ENCODE assay signal across 37 cellular contexts in the genomic region with DNA sequence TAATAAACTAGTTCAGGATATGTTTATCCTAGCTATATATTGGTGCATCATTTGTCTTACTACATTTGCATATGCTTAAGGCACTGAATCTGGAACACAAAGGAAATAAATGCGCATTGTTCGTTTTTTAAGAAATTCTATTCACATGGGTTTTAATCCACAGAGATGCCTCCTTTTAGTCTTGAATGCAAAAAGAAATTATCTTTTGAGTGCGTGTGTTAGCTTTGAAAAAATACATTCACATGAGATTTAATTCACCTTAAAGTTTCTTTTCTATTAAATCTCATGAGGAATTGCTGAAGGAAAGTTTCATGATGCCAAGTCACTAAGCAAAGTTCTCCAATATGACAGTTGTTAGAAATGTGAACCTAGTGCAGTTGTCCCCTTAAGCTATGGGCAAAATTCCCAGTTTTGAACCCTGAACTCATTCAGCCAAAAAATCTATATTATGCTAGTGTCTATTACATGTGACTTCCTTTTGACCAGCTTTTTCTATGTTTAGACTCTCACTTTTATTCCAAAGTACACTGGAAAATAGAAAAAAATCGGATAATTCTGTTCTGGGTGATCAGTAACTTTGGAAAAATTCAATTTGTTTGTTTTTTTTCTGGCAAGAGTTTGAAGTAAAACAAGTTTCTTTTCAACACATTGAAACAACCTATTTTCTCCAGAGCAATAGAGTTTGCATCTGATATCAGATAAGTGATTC.
"Had no signal": no experiment of that assay in that cellular context is flagged by ENCODE, and none has a peak within 500 bp of the region (broad histone marks: within the 10 kb centered on the region; RNA-seq: fewer than 3 reads in every experiment).

No MANE protein-coding gene starts in this region.

- H3K9me3 ChIP-seq: adrenal gland, breast epithelium, esophagus muscularis mucosa, gastroesophageal sphincter, heart right ventricle had no signal

- ATAC-seq: activated CD4-positive, CD25-positive, alpha-beta regulatory T cell treated with anti-CD3 and anti-CD28 coated beads, Interleukin-2, amount 50 U/mL, for 24 hours; activated CD8-positive, alpha-beta T cell treated with anti-CD3 and anti-CD28 coated beads for 36 hours; activated naive CD8-positive, alpha-beta T cell treated with anti-CD3 and anti-CD28 coated beads, Interleukin-2, amount 50 U/mL, for 24 hours; effector memory CD8-positive, alpha-beta T cell; foreskin keratinocyte; gastroesophageal sphincter; heart right ventricle; T-cell had no signal

- H3K36me3 ChIP-seq: adrenal gland, breast epithelium, cardiac muscle cell, esophagus muscularis mucosa, gastroesophageal sphincter, heart right ventricle, WERI-Rb-1 had no signal

- H3K27me3 ChIP-seq: cardiac muscle cell, esophagus muscularis mucosa, foreskin keratinocyte, gastroesophageal sphincter, heart right ventricle had no signal

- H3K4me1 ChIP-seq: adrenal gland, breast epithelium, esophagus muscularis mucosa, gastroesophageal sphincter, heart right ventricle had no signal

- H3K27ac Mint-ChIP-seq: activated B cell treated with CpG ODN at 0.5 μM for 24 hours; activated CD8-positive, alpha-beta T cell treated with anti-CD3 and anti-CD28 coated beads for 36 hours; activated naive CD4-positive, alpha-beta T cell treated with anti-CD3 and anti-CD28 coated beads for 36 hours; activated naive CD4-positive, alpha-beta T cell treated with anti-CD3 and anti-CD28 coated beads, Interleukin-2, amount 50 U/mL, for 24 hours; activated naive CD8-positive, alpha-beta T cell treated with anti-CD3 and anti-CD28 coated beads for 36 hours; activated naive CD8-positive, alpha-beta T cell treated with anti-CD3 and anti-CD28 coated beads, Interleukin-2, amount 50 U/mL, for 24 hours; activated T-helper 1 cell treated with anti-CD3 and anti-CD28 coated beads, Interleukin-12 subunit alpha, Interleukin-12 subunit beta, Interleukin-2, Interleukin-4 antibody, amounts not matched to agents 30 ng/mL and 10 ng/mL and 1 ng/mL, durations not matched to agents 14 hours and 24 hours and 36 hours; activated T-helper 2 cell treated with anti-CD3 and anti-CD28 coated beads, Interferon-gamma antibody, Interleukin-2, Interleukin-4, amounts not matched to agents 10 μg/mL and 5 μg/mL and 100 μg/mL, durations not matched to agents 14 hours and 24 hours and 36 hours; brain; effector memory CD8-positive, alpha-beta T cell; T-cell; T-helper 1 cell treated with Interleukin-12 subunit alpha and Interleukin-12 subunit beta and Interleukin-4 antibody, amounts not matched to agents 30 μg/mL and 1 μg/mL, for 36 hours had no signal

- DNase-seq: activated B cell treated with CpG ODN at 0.5 μM for 24 hours; activated CD4-positive, alpha-beta T cell treated with anti-CD3 and anti-CD28 coated beads for 48 hours; activated CD4-positive, alpha-beta T cell treated with anti-CD3 and anti-CD28 coated beads, Interleukin-2, amount 50 U/mL, for 1 hour; activated CD4-positive, alpha-beta T cell treated with anti-CD3 and anti-CD28 coated beads, Interleukin-2, amount 50 U/mL, for 48 hours; activated CD8-positive, alpha-beta memory T cell treated with anti-CD3 and anti-CD28 coated beads for 24 hours; activated CD8-positive, alpha-beta T cell treated with anti-CD3 and anti-CD28 coated beads for 36 hours; activated effector memory CD4-positive, alpha-beta T cell treated with anti-CD3 and anti-CD28 coated beads, Interleukin-2, amount 50 U/mL, for 16 hours; activated naive CD4-positive, alpha-beta T cell treated with anti-CD3 and anti-CD28 coated beads for 36 hours; activated naive CD8-positive, alpha-beta T cell treated with anti-CD3 and anti-CD28 coated beads for 36 hours; activated naive CD8-positive, alpha-beta T cell treated with anti-CD3 and anti-CD28 coated beads, Interleukin-2, amount 50 U/mL, for 24 hours; activated T-cell treated with anti-CD3 and anti-CD28 coated beads, Interleukin-2, amount 50 U/mL, for 1 hour; activated T-cell treated with anti-CD3 and anti-CD28 coated beads, Interleukin-2, amount 50 U/mL, for 48 hours; adrenal gland; amygdala; aorta; central memory CD4-positive, alpha-beta T cell; cerebellar nuclear complex; cortex of kidney; dermis blood vessel endothelial cell; effector CD4-positive, alpha-beta T cell; effector memory CD8-positive, alpha-beta T cell; erythroblast; foreskin keratinocyte; heart right ventricle; T-cell; T1000; WERI-Rb-1 had no signal

- H3K27me3 Mint-ChIP-seq: activated B cell treated with CpG ODN at 0.5 μM for 24 hours; activated CD8-positive, alpha-beta T cell treated with anti-CD3 and anti-CD28 coated beads for 36 hours; activated naive CD4-positive, alpha-beta T cell treated with anti-CD3 and anti-CD28 coated beads, Interleukin-2, amount 50 U/mL, for 24 hours; activated naive CD8-positive, alpha-beta T cell treated with anti-CD3 and anti-CD28 coated beads for 36 hours; activated naive CD8-positive, alpha-beta T cell treated with anti-CD3 and anti-CD28 coated beads, Interleukin-2, amount 50 U/mL, for 24 hours; effector memory CD8-positive, alpha-beta T cell had no signal

- H3K36me3 Mint-ChIP-seq: activated naive CD4-positive, alpha-beta T cell treated with anti-CD3 and anti-CD28 coated beads, Interleukin-2, amount 50 U/mL, for 24 hours; activated naive CD8-positive, alpha-beta T cell treated with anti-CD3 and anti-CD28 coated beads for 36 hours; brain; T-cell had no signal

- H3K9me3 Mint-ChIP-seq: activated B cell treated with CpG ODN at 0.5 μM for 24 hours; activated CD8-positive, alpha-beta T cell treated with anti-CD3 and anti-CD28 coated beads for 36 hours; activated naive CD4-positive, alpha-beta T cell treated with anti-CD3 and anti-CD28 coated beads for 36 hours; activated naive CD4-positive, alpha-beta T cell treated with anti-CD3 and anti-CD28 coated beads, Interleukin-2, amount 50 U/mL, for 24 hours; activated naive CD8-positive, alpha-beta T cell treated with anti-CD3 and anti-CD28 coated beads for 36 hours; activated naive CD8-positive, alpha-beta T cell treated with anti-CD3 and anti-CD28 coated beads, Interleukin-2, amount 50 U/mL, for 24 hours; activated T-helper 1 cell treated with anti-CD3 and anti-CD28 coated beads, Interleukin-12 subunit alpha, Interleukin-12 subunit beta, Interleukin-2, Interleukin-4 antibody, amounts not matched to agents 30 ng/mL and 10 ng/mL and 1 ng/mL, durations not matched to agents 14 hours and 24 hours and 36 hours; activated T-helper 2 cell treated with anti-CD3 and anti-CD28 coated beads, Interferon-gamma antibody, Interleukin-2, Interleukin-4, amounts not matched to agents 10 μg/mL and 5 μg/mL and 100 μg/mL, durations not matched to agents 14 hours and 24 hours and 36 hours; brain had no signal

- H3K4me3 ChIP-seq: adrenal gland, breast epithelium, cardiac muscle cell, esophagus muscularis mucosa, gastroesophageal sphincter, heart right ventricle had no signal

- H3K4me3 Mint-ChIP-seq: activated B cell treated with CpG ODN at 0.5 μM for 24 hours; activated CD8-positive, alpha-beta T cell treated with anti-CD3 and anti-CD28 coated beads for 36 hours; activated naive CD4-positive, alpha-beta T cell treated with anti-CD3 and anti-CD28 coated beads for 36 hours; activated naive CD4-positive, alpha-beta T cell treated with anti-CD3 and anti-CD28 coated beads, Interleukin-2, amount 50 U/mL, for 24 hours; activated naive CD8-positive, alpha-beta T cell treated with anti-CD3 and anti-CD28 coated beads for 36 hours; activated naive CD8-positive, alpha-beta T cell treated with anti-CD3 and anti-CD28 coated beads, Interleukin-2, amount 50 U/mL, for 24 hours; activated T-helper 1 cell treated with anti-CD3 and anti-CD28 coated beads, Interleukin-12 subunit alpha, Interleukin-12 subunit beta, Interleukin-2, Interleukin-4 antibody, amounts not matched to agents 30 ng/mL and 10 ng/mL and 1 ng/mL, durations not matched to agents 14 hours and 24 hours and 36 hours; brain; effector memory CD8-positive, alpha-beta T cell; T-cell; T-helper 1 cell treated with Interleukin-12 subunit alpha and Interleukin-12 subunit beta and Interleukin-4 antibody, amounts not matched to agents 30 μg/mL and 1 μg/mL, for 36 hours had no signal

- H3K27ac ChIP-seq: adrenal gland, breast epithelium, cardiac muscle cell, esophagus muscularis mucosa, foreskin keratinocyte, gastroesophageal sphincter, heart right ventricle, WERI-Rb-1 had no signal

- H3K4me1 Mint-ChIP-seq: activated B cell treated with CpG ODN at 0.5 μM for 24 hours; activated naive CD4-positive, alpha-beta T cell treated with anti-CD3 and anti-CD28 coated beads, Interleukin-2, amount 50 U/mL, for 24 hours; activated naive CD8-positive, alpha-beta T cell treated with anti-CD3 and anti-CD28 coated beads for 36 hours; activated naive CD8-positive, alpha-beta T cell treated with anti-CD3 and anti-CD28 coated beads, Interleukin-2, amount 50 U/mL, for 24 hours; T-cell had no signal
